Comparison of ENCODE assay signal across 8 cellular contexts in genomic region chr3:15774931-15775560, GRCh38. TPM values are rescaled to one million over a fixed set of nuclear protein-coding genes. Genes with fewer than 3 reads are reported as not detected.
DNase-seq lines count a peak whose midpoint lies in the region; ATAC-seq, FAIRE-seq and TF ChIP-seq lines count a peak whose summit lies in the region.
"Not testable (repeated sequence)": the region's sequence is repeated elsewhere in the genome, so short reads cannot be mapped to it uniquely, and the experiment has no call there.

No MANE protein-coding gene starts in this region.

- not testable (repeated sequence) for H3K27me3 ChIP-seq in IMR-90 (ENCODE audit: control insufficient read depth, insufficient read depth, low read length)

- H3K9me3 Mint-ChIP-seq in stimulated activated naive CD8-positive, alpha-beta T cell treated with anti-CD3 and anti-CD28 coated beads, Interleukin-15, Interleukin-2, amounts not matched to agents 100 ng/mL and 50 ng/mL, for 24 hours, result not testable (repeated sequence)

- H3K4me3 Mint-ChIP-seq in T-helper 17 cell; stimulated activated naive CD8-positive, alpha-beta T cell treated with anti-CD3 and anti-CD28 coated beads, Interleukin-15, Interleukin-2, amounts not matched to agents 100 ng/mL and 50 ng/mL, for 24 hours: not testable (repeated sequence)

- BruUV-seq in IMR-90 (replicated peaks; lab: Mats Ljungman, UMichigan), result not testable (repeated sequence)

- TF ChIP-seq RAD21 in IMR-90 (IDR thresholded peaks at IDR 0.05; ENCODE audit: low read length), result not testable (repeated sequence)

- H4K91ac ChIP-seq in IMR-90 (ENCODE audit: insufficient read depth, low read depth, low read length), result not testable (repeated sequence)

- not testable (repeated sequence) for H2BK20ac ChIP-seq in IMR-90 (ENCODE audit: low read depth, low read length)

- H3K27me3 Mint-ChIP-seq in T-helper 17 cell; stimulated activated naive CD8-positive, alpha-beta T cell treated with anti-CD3 and anti-CD28 coated beads, Interleukin-15, Interleukin-2, amounts not matched to agents 100 ng/mL and 50 ng/mL, for 24 hours: not testable (repeated sequence)

- peaks cover 14% of the 10 kb centered on the region for H3K36me3 ChIP-seq in IMR-90 (ENCODE audit: control insufficient read depth, insufficient read depth, low read length)

- peak; percentile 83 for FAIRE-seq in GM18507 (lab: Jason Lieb, UNC)

- H4K8ac ChIP-seq in IMR-90 (ENCODE audit: low read depth in 2 of 2, low read length in 2 of 2), result peak overlapping the region in 1 of 2 experiments; percentile 40; a peak in 1 of 4 replicates

- CTCF ChIA-PET in IMR-90 (lab: Yijun Ruan, JAX), result interaction anchor here (1.1 to 1.3 kb wide), 2 partner anchors 18 to 22 kb away, joined by 3 read pairs; no protein-coding TSS in a partner anchor

- not testable (repeated sequence) for H2BK5ac ChIP-seq in IMR-90 (ENCODE audit: low read depth, low read length, poor library complexity, severe bottlenecking)

- H3K18ac ChIP-seq in IMR-90 (ENCODE audit: low read depth, low read length), result not testable (repeated sequence)

- H2AK9ac ChIP-seq in IMR-90 (replicated peaks; ENCODE audit: low read depth, low read length, poor library complexity), result not testable (repeated sequence)

- H3K9ac ChIP-seq in IMR-90 (ENCODE audit: low read depth, low read length), result not testable (repeated sequence)

- intact Hi-C loops in IMR-90 (cut with micrococcal nuclease), result not testable (repeated sequence)

- H3K4me1 Mint-ChIP-seq in T-helper 17 cell, result peaks cover 50% of the 10 kb centered on the region
- H3K4me1 Mint-ChIP-seq in stimulated activated naive CD8-positive, alpha-beta T cell treated with anti-CD3 and anti-CD28 coated beads, Interleukin-15, Interleukin-2, amounts not matched to agents 100 ng/mL and 50 ng/mL, for 24 hours (ENCODE audit: low read depth), result peaks cover 74% of the 10 kb centered on the region

- DNase-seq in GM18507 (ENCODE audit: extremely low spot score, insufficient read length, low read depth); IMR-90; T-helper 17 cell: not testable (repeated sequence)
- peak; percentile 8 for DNase-seq in activated naive CD4-positive, alpha-beta T cell treated with Interleukin-2 at 50 U/mL for 16 hours

- not testable (repeated sequence) for H3K9me3 ChIP-seq in IMR-90 (ENCODE audit: control insufficient read depth, insufficient read depth, low read length); T-helper 17 cell (ENCODE audit: control insufficient read depth, low read length, poor library complexity, severe bottlenecking)

- not testable (repeated sequence) for TF ChIP-seq POLR2A in IMR-90 (IDR thresholded peaks at IDR 0.05; ENCODE audit: low read depth, low read length)

- not testable (repeated sequence) for H2AK5ac ChIP-seq in IMR-90 (ENCODE audit: low read depth, low read length)

- peaks cover 10% of the 10 kb centered on the region for H3K4me1 ChIP-seq in IMR-90 (ENCODE audit: control insufficient read depth, insufficient read depth, low read length)

- H3K9me1 ChIP-seq in IMR-90 (ENCODE audit: insufficient read depth, low read length), result not testable (repeated sequence)

- H3K27ac Mint-ChIP-seq in T-helper 17 cell, result not testable (repeated sequence)
- peak overlapping the region; percentile 74 for H3K27ac Mint-ChIP-seq in stimulated activated naive CD8-positive, alpha-beta T cell treated with anti-CD3 and anti-CD28 coated beads, Interleukin-15, Interleukin-2, amounts not matched to agents 100 ng/mL and 50 ng/mL, for 24 hours

- peak overlapping the region; percentile 69; the same call in 1 of the 2 replicates for H4K5ac ChIP-seq in IMR-90 (ENCODE audit: low read depth, low read length)

- in situ Hi-C loops in IMR-90 (cut with MboI; ENCODE audit: low sequenced_read_pairs), result not testable (repeated sequence)

- not testable (repeated sequence) for TF ChIP-seq CTCF in IMR-90 (conservative IDR thresholded peaks at IDR 0.05; ENCODE audit: low read depth, low read length)

- not testable (repeated sequence) for H2AFZ ChIP-seq in IMR-90 (replicated peaks; ENCODE audit: low read length, poor library complexity)

- H3K14ac ChIP-seq in IMR-90 (replicated peaks; ENCODE audit: low read depth, low read length), result not testable (repeated sequence)

- H4K20me1 ChIP-seq in IMR-90 (ENCODE audit: insufficient read depth, low read length), result not testable (repeated sequence)

- not testable (repeated sequence) for H2BK15ac ChIP-seq in IMR-90 (ENCODE audit: low read depth, low read length)

- H2BK120ac ChIP-seq in IMR-90 (ENCODE audit: low read depth, low read length), result not testable (repeated sequence)

- dilution Hi-C loops in IMR-90 (cut with HindIII; ENCODE audit: low sequenced_read_pairs, unreplicated experiment), result not testable (repeated sequence)

- not testable (repeated sequence) for H3K4ac ChIP-seq in IMR-90 (ENCODE audit: low read depth, low read length)

- H3K36me3 Mint-ChIP-seq in T-helper 17 cell (ENCODE audit: low read depth), result not testable (repeated sequence)
- H3K36me3 Mint-ChIP-seq in stimulated activated naive CD8-positive, alpha-beta T cell treated with anti-CD3 and anti-CD28 coated beads, Interleukin-15, Interleukin-2, amounts not matched to agents 100 ng/mL and 50 ng/mL, for 24 hours (ENCODE audit: low read depth), result peaks cover 38% of the 10 kb centered on the region

- WGBS in IMR-90 (ENCODE audit: extremely low coverage in 2 of 2, insufficient read length in 1 of 2), 2 experiments, result no CpG with 5 or more reads among the region's 6 CpGs

- H3K79me1 ChIP-seq in IMR-90 (ENCODE audit: low read depth in 1 of 2, low read length in 2 of 2), result peaks cover 24 to 47% of the 10 kb centered on the region in 2 experiments

- H3K27ac ChIP-seq in IMR-90 (ENCODE audit: insufficient read depth, low read length), result not testable (repeated sequence)

- ATAC-seq in GM19351 (IDR thresholded peaks at IDR 0.05; ENCODE audit: unreplicated experiment), result peak; percentile 91
- ATAC-seq in HG02571 (IDR thresholded peaks at IDR 0.05; ENCODE audit: unreplicated experiment), result peak; percentile 65
- peak; percentile 72 for ATAC-seq in HG03064 (IDR thresholded peaks at IDR 0.05; ENCODE audit: low read depth, unreplicated experiment)
- not testable (repeated sequence) for ATAC-seq in IMR-90 (ENCODE audit: low read depth)
- peak; percentile 15 for ATAC-seq in T-helper 17 cell

- H3K4me2 ChIP-seq in IMR-90 (ENCODE audit: low read depth, low read length), result not testable (repeated sequence)

- H3K56ac ChIP-seq in IMR-90 (ENCODE audit: extremely low read depth, insufficient read depth, low read length), result not testable (repeated sequence)

- POLR2A ChIA-PET in IMR-90 (lab: Charles Lee; ENCODE audit: unreplicated experiment), result not testable (repeated sequence)

- peak overlapping the region; percentile 2; the same call in 1 of the 2 replicates for H3K23ac ChIP-seq in IMR-90 (ENCODE audit: low read depth, low read length)

- H3K4me3 ChIP-seq in IMR-90 (ENCODE audit: insufficient read depth, low read depth, low read length), result not testable (repeated sequence)

RNA-seq across cellular contexts. Expression of gene ANKRD28, which starts 22.7 kb away (rescaled TPM):
- total RNA-seq in IMR-90 (2012; rRNA removed) (211 and 223 TPM in 2 replicates), T-helper 17 cell (100 to 1,000 TPM in 1 of 2 donors, 10 to 100 TPM in 1; 86.2 to 105 TPM)
- 39.2 and 52.6 TPM in 2 replicates for polyA plus RNA-seq in IMR-90 (2012; rRNA removed)
- 14.2 and 22.7 TPM in 2 replicates for polyA plus RNA-seq in IMR-90 (2012; cell fraction: cytosol; rRNA removed)
- 23.2 and 164 TPM in 2 replicates for polyA plus RNA-seq in IMR-90 (2012; cell fraction: nucleus; rRNA removed; ENCODE audit: low replicate concordance)
